In genomic region chr1:6461237-6461530, GRCh38 we compare ENCODE assay signal across 16 cellular contexts. TPM values are rescaled to one million over a fixed set of nuclear protein-coding genes. Genes with fewer than 3 reads are reported as not detected.
DNase-seq lines count a peak whose midpoint lies in the region; ATAC-seq and TF ChIP-seq lines count a peak whose summit lies in the region.
"Had no signal": no experiment of that assay in that cellular context is flagged by ENCODE, and none has a peak within 500 bp of the region (broad histone marks: within the 10 kb centered on the region; RNA-seq: fewer than 3 reads in every experiment).

No MANE protein-coding gene starts in this region.

- no peaks in the 10 kb centered on the region for H3K9me3 ChIP-seq in IMR-90 (ENCODE audit: control insufficient read depth, insufficient read depth, low read length)
- no peaks in the 10 kb centered on the region for H3K9me3 ChIP-seq in mammary epithelial cell (replicated peaks; ENCODE audit: insufficient read depth, low read length)
- H3K9me3 ChIP-seq in naive thymus-derived CD4-positive, alpha-beta T cell (ENCODE audit: control insufficient read depth in 2 of 3, low read length in 3 of 3) = no peaks in the 10 kb centered on the region

- H3K27ac ChIP-seq in IMR-90 (ENCODE audit: insufficient read depth, low read length) (no peak overlapping the region), mammary epithelial cell (ENCODE audit: insufficient read depth, low read depth, low read length) (no peak overlapping the region)
- H3K27ac ChIP-seq in naive thymus-derived CD4-positive, alpha-beta T cell (ENCODE audit: low read depth, low read length) = peak overlapping the region; percentile 99
- H3K27ac ChIP-seq: hepatocyte had no signal

- H2BK120ac ChIP-seq in IMR-90 (ENCODE audit: low read depth, low read length) = no peak overlapping the region

- no peak overlapping the region for H3K56ac ChIP-seq in IMR-90 (ENCODE audit: extremely low read depth, insufficient read depth, low read length)

- H3K36me3 ChIP-seq in IMR-90 (ENCODE audit: control insufficient read depth, insufficient read depth, low read length) = peaks cover 15% of the 10 kb centered on the region
- H3K36me3 ChIP-seq in mammary epithelial cell (ENCODE audit: insufficient read depth, low read length) = peaks cover 19% of the 10 kb centered on the region
- H3K36me3 ChIP-seq in naive thymus-derived CD4-positive, alpha-beta T cell (ENCODE audit: control insufficient read depth in 2 of 3, insufficient read depth in 3 of 3, low read length in 3 of 3) = peaks cover 9 to 43% (median 12%) of the 10 kb centered on the region in 3 experiments

- WGBS in IMR-90 (ENCODE audit: extremely low coverage in 2 of 2, insufficient read length in 1 of 2), 2 experiments = 76% methylated on average over 17 of the region's 29 CpGs; no CpG with 5 or more reads in 1 of the 2 experiments
- 100% methylated on average over 2 of the region's 29 CpGs for WGBS in mammary epithelial cell (ENCODE audit: low coverage, missing lambda C conversion rate)

- H3K9me3 Mint-ChIP-seq in T-helper 2 cell treated with Interferon-gamma antibody and Interleukin-4, amounts not matched to agents 5 μg/mL and 100 μg/mL, for 36 hours = no peaks in the 10 kb centered on the region
- H3K9me3 Mint-ChIP-seq in naive thymus-derived CD4-positive, alpha-beta T cell = no peaks in the 10 kb centered on the region

- H3K27me3 Mint-ChIP-seq in T-helper 2 cell treated with Interferon-gamma antibody and Interleukin-4, amounts not matched to agents 5 μg/mL and 100 μg/mL, for 36 hours (ENCODE audit: low read depth) = peaks cover 18% of the 10 kb centered on the region
- peaks cover 0 to 14% (median 12%) of the 10 kb centered on the region in 5 donors for H3K27me3 Mint-ChIP-seq in naive thymus-derived CD4-positive, alpha-beta T cell

- H2BK20ac ChIP-seq in IMR-90 (ENCODE audit: low read depth, low read length) = no peak overlapping the region

- POLR2A ChIA-PET in IMR-90 (lab: Charles Lee; ENCODE audit: unreplicated experiment) = no interaction called here
- POLR2A ChIA-PET in naive thymus-derived CD4-positive, alpha-beta T cell (lab: Charles Lee) = interaction anchor here (0.9 to 11.7 kb wide), 6 partner anchors 9 to 93 kb away, joined by 3 to 165 read pairs (median 7); partner anchors contain the start of gene NOL9

- H3K9ac ChIP-seq in IMR-90 (ENCODE audit: low read depth, low read length) (no peak overlapping the region), mammary epithelial cell (ENCODE audit: insufficient read depth, low read length) (no peak overlapping the region)

- TF ChIP-seq CTCF in IMR-90 (conservative IDR thresholded peaks at IDR 0.05; ENCODE audit: low read depth, low read length) = no peak
- TF ChIP-seq CTCF in mammary epithelial cell (conservative IDR thresholded peaks at IDR 0.05 in 1 of 2, IDR thresholded peaks at IDR 0.05 in 1 of 2; ENCODE audit: extremely low read depth in 1 of 2, insufficient read depth in 1 of 2, low read depth in 1 of 2, low read length in 2 of 2) = no peak

- no peak overlapping the region for H2AK5ac ChIP-seq in IMR-90 (ENCODE audit: low read depth, low read length)

- H3K4me3 ChIP-seq in IMR-90 (ENCODE audit: insufficient read depth, low read depth, low read length) (no peak overlapping the region), mammary epithelial cell (replicated peaks in 1 of 3; ENCODE audit: insufficient read depth in 1 of 3, low read depth in 2 of 3, low read length in 3 of 3) (no peak overlapping the region)
- H3K4me3 ChIP-seq in naive thymus-derived CD4-positive, alpha-beta T cell (ENCODE audit: low read length) = peak overlapping the region; percentile 71
- H3K4me3 ChIP-seq: hepatocyte had no signal

- no peak for ATAC-seq in IMR-90 (ENCODE audit: low read depth)
- no peak for ATAC-seq in naive thymus-derived CD4-positive, alpha-beta T cell
- no peak for ATAC-seq in esophagus mucosa
- ATAC-seq: left colon had no signal

- peak overlapping the region; percentile 28 for H2AK9ac ChIP-seq in IMR-90 (replicated peaks; ENCODE audit: low read depth, low read length, poor library complexity)

- H3K27me3 ChIP-seq in IMR-90 (ENCODE audit: control insufficient read depth, insufficient read depth, low read length) = peaks cover 27% of the 10 kb centered on the region
- H3K27me3 ChIP-seq in mammary epithelial cell (ENCODE audit: insufficient read depth, low read length) = no peaks in the 10 kb centered on the region
- no peaks in the 10 kb centered on the region for H3K27me3 ChIP-seq in naive thymus-derived CD4-positive, alpha-beta T cell (ENCODE audit: control insufficient read depth in 2 of 2, insufficient read depth in 2 of 2, low read length in 2 of 2)
- H3K27me3 ChIP-seq: hepatocyte had no signal

- H3K14ac ChIP-seq in IMR-90 (replicated peaks; ENCODE audit: low read depth, low read length) = no peak overlapping the region

- peak overlapping the region; percentile 76 for H3K4me3 Mint-ChIP-seq in T-helper 2 cell treated with Interferon-gamma antibody and Interleukin-4, amounts not matched to agents 5 μg/mL and 100 μg/mL, for 36 hours
- H3K4me3 Mint-ChIP-seq in naive thymus-derived CD4-positive, alpha-beta T cell = peak overlapping the region; percentile 88 to 96 (median 94)

- no peak overlapping the region for H3K4ac ChIP-seq in IMR-90 (ENCODE audit: low read depth, low read length)

- no peak overlapping the region for H3K23ac ChIP-seq in IMR-90 (ENCODE audit: low read depth, low read length)

- dilution Hi-C loops in IMR-90 (cut with HindIII; ENCODE audit: low sequenced_read_pairs, unreplicated experiment) = no loop called here
- dilution Hi-C loops in mammary epithelial cell (cut with HindIII; ENCODE audit: low sequenced_read_pairs) = no loop called here

- no peak overlapping the region for H3K18ac ChIP-seq in IMR-90 (ENCODE audit: low read depth, low read length)

- TF ChIP-seq POLR2A in IMR-90 (IDR thresholded peaks at IDR 0.05; ENCODE audit: low read depth, low read length) = no peak

- no peaks in the 10 kb centered on the region for H3K9me1 ChIP-seq in IMR-90 (ENCODE audit: insufficient read depth, low read length)

- H2AFZ ChIP-seq in IMR-90 (replicated peaks; ENCODE audit: low read length, poor library complexity) = no peak overlapping the region
- H2AFZ ChIP-seq in mammary epithelial cell (ENCODE audit: low read depth, low read length) = no peak overlapping the region
- H2AFZ ChIP-seq: hepatocyte had no signal

- in situ Hi-C loops in IMR-90 (cut with MboI; ENCODE audit: low sequenced_read_pairs) = no loop called here
- in situ Hi-C loops in mammary epithelial cell (cut with MboI; ENCODE audit: low sequenced_read_pairs in 2 of 2) = no loop called here

- H3K27ac Mint-ChIP-seq in T-helper 2 cell treated with Interferon-gamma antibody and Interleukin-4, amounts not matched to agents 5 μg/mL and 100 μg/mL, for 36 hours = peak overlapping the region; percentile 85
- H3K27ac Mint-ChIP-seq in naive thymus-derived CD4-positive, alpha-beta T cell = peak overlapping the region; percentile 92 to 99 (median 98)

- CTCF ChIA-PET in IMR-90 (lab: Yijun Ruan, JAX) (no interaction called here), mammary epithelial cell (lab: Charles Lee; ENCODE audit: low non-redundant PET) (no interaction called here)
- CTCF ChIA-PET in naive thymus-derived CD4-positive, alpha-beta T cell (lab: Charles Lee) = no interaction called here

- H2BK5ac ChIP-seq in IMR-90 (ENCODE audit: low read depth, low read length, poor library complexity, severe bottlenecking) = no peak overlapping the region

- no peak for DNase-seq in T-helper 2 cell treated with Interferon-gamma antibody and Interleukin-4, amounts not matched to agents 5 μg/mL and 100 μg/mL, for 36 hours (ENCODE audit: low spot score)
- no peak for DNase-seq in T-helper 2 cell
- no peak for DNase-seq in IMR-90
- no peak for DNase-seq in mammary epithelial cell
- no peak for DNase-seq in naive thymus-derived CD4-positive, alpha-beta T cell
- no peak for DNase-seq in OCI-M1 (lab: John Stamatoyannopoulos, UW)
- no peak for DNase-seq in stimulated activated CD4-positive, alpha-beta T cell treated with anti-CD3 and anti-CD28 coated beads, Interleukin-4, amount 100 ng/mL, for 4 hours
- DNase-seq: amniotic stem cell, cortex of kidney, NCI-H1930 had no signal

- intact Hi-C loops in IMR-90 (cut with micrococcal nuclease) (no loop called here), mammary epithelial cell (cut with micrococcal nuclease) (no loop called here)
- intact Hi-C loops in naive thymus-derived CD4-positive, alpha-beta T cell (cut with micrococcal nuclease) = loop anchor here in 1 of 2 donors (10.0 kb wide), 1 partner anchor 324 kb away; the partner anchor contains the start of gene CAMTA1

- no peak overlapping the region for H4K5ac ChIP-seq in IMR-90 (ENCODE audit: low read depth, low read length)

- H2BK15ac ChIP-seq in IMR-90 (ENCODE audit: low read depth, low read length) = no peak overlapping the region

- H3K4me1 Mint-ChIP-seq in T-helper 2 cell treated with Interferon-gamma antibody and Interleukin-4, amounts not matched to agents 5 μg/mL and 100 μg/mL, for 36 hours (ENCODE audit: low read depth) = peaks cover 38% of the 10 kb centered on the region
- H3K4me1 Mint-ChIP-seq in naive thymus-derived CD4-positive, alpha-beta T cell = peaks cover 34 to 64% (median 56%) of the 10 kb centered on the region in 7 donors

- BruUV-seq in IMR-90 (replicated peaks; lab: Mats Ljungman, UMichigan) (no TSS peak), mammary epithelial cell (replicated peaks; lab: Mats Ljungman, UMichigan) (TSS peak; percentile 42)

- no peaks in the 10 kb centered on the region for H4K20me1 ChIP-seq in IMR-90 (ENCODE audit: insufficient read depth, low read length)
- peaks cover 4% of the 10 kb centered on the region for H4K20me1 ChIP-seq in mammary epithelial cell (ENCODE audit: insufficient read depth, low read length)

- no peak overlapping the region for H3K4me2 ChIP-seq in IMR-90 (ENCODE audit: low read depth, low read length)
- no peak overlapping the region for H3K4me2 ChIP-seq in mammary epithelial cell (ENCODE audit: insufficient read depth, low read depth, low read length)
- H3K4me2 ChIP-seq: hepatocyte had no signal

- H4K8ac ChIP-seq in IMR-90 (ENCODE audit: low read depth in 2 of 2, low read length in 2 of 2) = no peak overlapping the region

- H3K4me1 ChIP-seq in IMR-90 (ENCODE audit: control insufficient read depth, insufficient read depth, low read length) (no peaks in the 10 kb centered on the region), mammary epithelial cell (ENCODE audit: insufficient read depth, low read length) (no peaks in the 10 kb centered on the region)
- peaks cover 31 to 48% of the 10 kb centered on the region in 2 donors for H3K4me1 ChIP-seq in naive thymus-derived CD4-positive, alpha-beta T cell (ENCODE audit: control insufficient read depth in 2 of 2, insufficient read depth in 2 of 2, low read length in 2 of 2)

- no peak for TF ChIP-seq RAD21 in IMR-90 (IDR thresholded peaks at IDR 0.05; ENCODE audit: low read length)

- peaks cover 42% of the 10 kb centered on the region for H3K36me3 Mint-ChIP-seq in T-helper 2 cell treated with Interferon-gamma antibody and Interleukin-4, amounts not matched to agents 5 μg/mL and 100 μg/mL, for 36 hours (ENCODE audit: low read depth)
- peaks cover 4 to 38% (median 17%) of the 10 kb centered on the region in 5 donors for H3K36me3 Mint-ChIP-seq in naive thymus-derived CD4-positive, alpha-beta T cell

- no peaks in the 10 kb centered on the region for H3K79me2 ChIP-seq in mammary epithelial cell (ENCODE audit: insufficient read depth, low read length)
- H3K79me2 ChIP-seq: hepatocyte had no signal

- H3K79me1 ChIP-seq in IMR-90 (ENCODE audit: low read depth in 1 of 2, low read length in 2 of 2) = no peaks in the 10 kb centered on the region

- H4K91ac ChIP-seq in IMR-90 (ENCODE audit: insufficient read depth, low read depth, low read length) = no peak overlapping the region

RNA-seq across cellular contexts. Expression of gene TNFRSF25, which starts 4.8 kb away (rescaled TPM):
- total RNA-seq in IMR-90 (2012; rRNA removed) = 0.83 and 1.3 TPM in 2 replicates
- 11.2 and 14.5 TPM in 2 replicates for polyA plus RNA-seq in IMR-90 (2012; rRNA removed)
- polyA plus RNA-seq in IMR-90 (2012; cell fraction: cytosol; rRNA removed) = 6.5 and 7.5 TPM in 2 replicates
- 119 and 293 TPM in 2 replicates for polyA plus RNA-seq in IMR-90 (2012; cell fraction: nucleus; rRNA removed; ENCODE audit: low replicate concordance)
- total RNA-seq in mammary epithelial cell = 10 to 100 TPM in 1 of 2 donors, 1 to 10 TPM in 1; 6.7 to 60.9 TPM
- 21.0 TPM for polyA plus RNA-seq in mammary epithelial cell
- 5.8 TPM for polyA minus RNA-seq in mammary epithelial cell
- 100 to 1,000 TPM; 151 to 352 (median 179) TPM for total RNA-seq in naive thymus-derived CD4-positive, alpha-beta T cell
- polyA plus RNA-seq in naive thymus-derived CD4-positive, alpha-beta T cell = 10 to 100 TPM; 17.3 to 40.5 TPM
- total RNA-seq in esophagus mucosa = 13.1 TPM

RNA-seq across cellular contexts. Expression of gene PLEKHG5, which starts 30.3 kb away (rescaled TPM):
- total RNA-seq in IMR-90 (2012; rRNA removed) = 4.8 and 5.0 TPM in 2 replicates
- polyA plus RNA-seq in IMR-90 (2012; rRNA removed) = 11.6 and 13.7 TPM in 2 replicates
- 4.8 and 7.8 TPM in 2 replicates for polyA plus RNA-seq in IMR-90 (2012; cell fraction: cytosol; rRNA removed)
- 61.6 and 111 TPM in 2 replicates for polyA plus RNA-seq in IMR-90 (2012; cell fraction: nucleus; rRNA removed; ENCODE audit: low replicate concordance)
- 10 to 100 TPM; 19.0 to 88.8 TPM for total RNA-seq in mammary epithelial cell
- polyA plus RNA-seq in mammary epithelial cell = 25.3 TPM
- 20.3 TPM for polyA minus RNA-seq in mammary epithelial cell
- 10 to 100 TPM in 3 of 5 experiments, 1 to 10 TPM in 2; 2.2 to 15.6 (median 11.7) TPM for total RNA-seq in naive thymus-derived CD4-positive, alpha-beta T cell
- polyA plus RNA-seq in naive thymus-derived CD4-positive, alpha-beta T cell = 1 to 10 TPM in 1 of 2 donors, not detected in 1; 2.0 TPM
- total RNA-seq in esophagus mucosa = 24.4 TPM

RNA-seq across cellular contexts. Expression of gene ESPN, which starts 36.6 kb away (rescaled TPM):
- total RNA-seq in IMR-90 (2012; rRNA removed) (under 0.01 TPM in 1 of 2 replicates, not detected in the other), mammary epithelial cell (1 to 10 TPM; 2.4 to 2.5 TPM), esophagus mucosa (33.4 TPM)
- polyA plus RNA-seq in IMR-90 (2012; rRNA removed) (0.02 and 0.03 TPM in 2 replicates), mammary epithelial cell (0.27 TPM)
- 0.02 and 0.07 TPM in 2 replicates for polyA plus RNA-seq in IMR-90 (2012; cell fraction: cytosol; rRNA removed)
- 0.10 and 0.15 TPM in 2 replicates for polyA plus RNA-seq in IMR-90 (2012; cell fraction: nucleus; rRNA removed; ENCODE audit: low replicate concordance)
- not detected for polyA minus RNA-seq in mammary epithelial cell
- 1 to 10 TPM in 4 of 5 experiments, under 1 TPM in 1; 0.85 to 2.9 (median 2.3) TPM for total RNA-seq in naive thymus-derived CD4-positive, alpha-beta T cell
- under 1 TPM; 0.40 to 0.60 TPM for polyA plus RNA-seq in naive thymus-derived CD4-positive, alpha-beta T cell
- total RNA-seq: A172, fibroblast of lung, RPMI7951 had no signal
- polyA plus RNA-seq: fibroblast of lung had no signal

RNA-seq across cellular contexts. Expression of gene HES2, which starts 41.5 kb away (rescaled TPM):
- total RNA-seq in IMR-90 (2012; rRNA removed) = not detected in 2 replicates
- polyA plus RNA-seq in IMR-90 (2012; rRNA removed) = not detected in 2 replicates
- 0.01 TPM in 1 of 2 replicates, not detected in the other for polyA plus RNA-seq in IMR-90 (2012; cell fraction: cytosol; rRNA removed)
- 0.03 and 0.08 TPM in 2 replicates for polyA plus RNA-seq in IMR-90 (2012; cell fraction: nucleus; rRNA removed; ENCODE audit: low replicate concordance)
- total RNA-seq in mammary epithelial cell = 10 to 100 TPM; 54.3 to 70.8 TPM
- 29.0 TPM for polyA plus RNA-seq in mammary epithelial cell
- polyA minus RNA-seq in mammary epithelial cell = 21.4 TPM
- under 1 TPM in 1 of 5 experiments, not detected in 4; 0.56 TPM for total RNA-seq in naive thymus-derived CD4-positive, alpha-beta T cell
- not detected for polyA plus RNA-seq in naive thymus-derived CD4-positive, alpha-beta T cell
- total RNA-seq in esophagus mucosa = 47.3 TPM
- polyA plus RNA-seq: fibroblast of lung had no signal
